8 cellular contexts compared by ENCODE assay signal in the genomic region with DNA sequence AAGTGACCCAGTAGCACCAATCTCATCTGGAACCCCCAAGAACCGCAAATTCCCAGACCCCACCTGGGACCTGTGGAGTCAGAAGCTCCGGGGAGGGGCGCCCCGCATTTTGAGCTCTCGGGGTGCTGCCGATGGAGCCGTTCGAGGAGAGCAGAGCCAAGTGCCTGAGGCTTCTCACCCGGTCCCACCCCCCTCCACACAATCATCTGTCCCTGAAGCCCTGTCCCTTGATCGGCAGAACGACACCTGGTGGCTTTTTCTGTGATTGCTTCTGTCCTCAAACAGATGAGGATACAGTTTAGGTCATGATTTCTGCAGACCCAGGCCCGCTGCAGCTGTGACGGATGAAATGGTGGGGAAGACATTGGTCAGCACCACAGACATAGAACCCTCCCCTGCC.
A peak's percentile ranks its signal among the peaks of the same experiment; 100 is the strongest.
DNase-seq lines count a peak whose midpoint lies in the region; ATAC-seq and TF ChIP-seq lines count a peak whose summit lies in the region.

No MANE protein-coding gene starts in this region.

- H3K27me3 ChIP-seq in DND-41 (ENCODE audit: insufficient read depth, low read length, poor library complexity) (no peaks in the 10 kb centered on the region), MM.1S (replicated peaks; ENCODE audit: insufficient read depth, low read length) (no peaks in the 10 kb centered on the region)

- H3F3A ChIP-seq in MM.1S (ENCODE audit: insufficient read depth, low read length): no peaks in the 10 kb centered on the region

- H3K4me3 ChIP-seq in DND-41 (ENCODE audit: low read depth in 1 of 2, low read length in 2 of 2): no peak overlapping the region
- H3K4me3 ChIP-seq in MM.1S (ENCODE audit: low read length): no peak overlapping the region

- H3K9ac ChIP-seq in DND-41 (ENCODE audit: low read depth, low read length) (no peak overlapping the region), MM.1S (ENCODE audit: low read length) (no peak overlapping the region)

- H3K27ac ChIP-seq in DND-41 (ENCODE audit: low read length) (no peak overlapping the region), MM.1S (ENCODE audit: low read length) (no peak overlapping the region)

- ATAC-seq in DND-41 (ENCODE audit: insufficient read depth, low read depth) (peak; percentile 63), GM21786 (IDR thresholded peaks at IDR 0.05; ENCODE audit: unreplicated experiment) (no peak)

- H3K36me3 ChIP-seq in DND-41 (ENCODE audit: insufficient read depth, low read length) (no peaks in the 10 kb centered on the region), MM.1S (replicated peaks; ENCODE audit: insufficient read depth, low read length) (no peaks in the 10 kb centered on the region)

- no peaks in the 10 kb centered on the region for H3K9me2 ChIP-seq in MM.1S (replicated peaks; ENCODE audit: insufficient read depth, low read length)

- DNase-seq in DND-41 (peak; percentile 29), MM.1S (peak; percentile 18), germinal center (ENCODE audit: low spot score) (peak; percentile 44), inferior parietal cortex (ENCODE audit: extremely low spot score) (no peak), KG1 (lab: John Stamatoyannopoulos, UW) (no peak)
- DNase-seq in activated CD4-positive, alpha-beta T cell treated with anti-CD3 and anti-CD28 coated beads, Interleukin-2, amount 50 U/mL, for 4 hours: peak; percentile 44 to 52
- peak in 2 of 3 experiments; percentile 24 to 33 for DNase-seq in stimulated activated CD4-positive, alpha-beta T cell treated with anti-CD3 and anti-CD28 coated beads, TNF-alpha, amount 100 ng/mL, for 4 hours (ENCODE audit: low read depth in 3 of 3)

- H2AFZ ChIP-seq in DND-41 (ENCODE audit: low read depth, low read length): no peak overlapping the region
- H2AFZ ChIP-seq in MM.1S (ENCODE audit: low read length): no peak overlapping the region

- H3K4me2 ChIP-seq in DND-41 (ENCODE audit: insufficient read depth, low read length) (no peak overlapping the region), MM.1S (ENCODE audit: low read depth, low read length) (no peak overlapping the region)

- H3K79me2 ChIP-seq in DND-41 (ENCODE audit: insufficient read depth, low read length) (no peaks in the 10 kb centered on the region), MM.1S (ENCODE audit: low read length) (no peaks in the 10 kb centered on the region)

- H4K20me1 ChIP-seq in DND-41 (ENCODE audit: insufficient read depth, low read length) (no peaks in the 10 kb centered on the region), MM.1S (ENCODE audit: insufficient read depth, low read length) (no peaks in the 10 kb centered on the region)

- TF ChIP-seq CTCF in DND-41 (IDR thresholded peaks at IDR 0.05; ENCODE audit: borderline replicate concordance, extremely low read depth, low read length, poor library complexity, severe bottlenecking): peak; percentile 58
- TF ChIP-seq CTCF in MM.1S (IDR thresholded peaks at IDR 0.05; ENCODE audit: low read length): peak; percentile 31

- no peaks in the 10 kb centered on the region for H3K4me1 ChIP-seq in DND-41 (ENCODE audit: insufficient read depth, low read length)
- H3K4me1 ChIP-seq in MM.1S (ENCODE audit: low read length): no peaks in the 10 kb centered on the region

- H3K9me3 ChIP-seq in DND-41 (ENCODE audit: insufficient read depth, low read length, severe bottlenecking) (no peaks in the 10 kb centered on the region), MM.1S (replicated peaks; ENCODE audit: insufficient read depth, low read length) (no peaks in the 10 kb centered on the region)

Comparison
In these comparisons a context has a peak if more than half of its experiments do, and no peak if none do; other contexts are left out.
1. DNase-seq: peak in DND-41 (single experiment), MM.1S (single experiment), activated CD4-positive, alpha-beta T cell treated with anti-CD3 and anti-CD28 coated beads, Interleukin-2, amount 50 U/mL, for 4 hours (2 of 2), germinal center (single experiment) and stimulated activated CD4-positive, alpha-beta T cell treated with anti-CD3 and anti-CD28 coated beads, TNF-alpha, amount 100 ng/mL, for 4 hours (2 of 3); none in inferior parietal cortex (single experiment) and KG1 (single experiment).